8 cellular contexts compared by ENCODE assay signal in the genomic region with DNA sequence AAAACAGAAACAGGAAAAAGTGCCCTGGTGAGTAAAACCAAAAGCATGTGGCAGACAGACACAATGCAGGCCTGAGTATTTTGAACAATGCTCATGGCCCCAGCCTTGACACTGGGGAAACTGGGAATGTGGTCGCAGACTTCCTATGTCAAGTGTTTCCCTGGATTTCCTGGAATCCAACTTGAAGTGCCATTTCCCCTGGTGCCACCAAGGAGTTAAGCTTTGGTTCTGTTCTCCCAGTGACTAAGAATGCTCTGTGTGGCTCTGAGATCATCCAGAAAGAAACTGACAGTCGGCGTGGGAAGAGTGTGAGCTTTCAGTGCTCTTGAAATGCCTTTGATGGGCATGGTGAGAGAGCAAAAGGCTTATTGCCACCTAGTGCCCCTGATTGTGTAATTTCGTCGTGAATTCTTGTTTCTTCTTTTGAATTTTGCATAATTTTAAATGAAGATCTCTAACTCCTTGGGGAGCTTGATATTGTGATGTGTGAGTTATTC.
DNase-seq lines count a peak whose midpoint lies in the region; ATAC-seq and TF ChIP-seq lines count a peak whose summit lies in the region.

No MANE protein-coding gene starts in this region.

- H3K27ac ChIP-seq in colonic mucosa, result peak overlapping the region; percentile 28
- H3K27ac ChIP-seq in muscle layer of duodenum (ENCODE audit: low read length), result peak overlapping the region; percentile 87
- peak overlapping the region; percentile 87 for H3K27ac ChIP-seq in temporal lobe (ENCODE audit: low read depth, low read length)

- H3K27me3 ChIP-seq in colonic mucosa, result no peaks in the 10 kb centered on the region
- no peaks in the 10 kb centered on the region for H3K27me3 ChIP-seq in muscle layer of duodenum (ENCODE audit: low read depth, low read length)

- H3K4me3 ChIP-seq in colonic mucosa (no peak overlapping the region), muscle layer of duodenum (ENCODE audit: low read depth in 1 of 2, low read length in 2 of 2) (no peak overlapping the region)

- H3K4me1 ChIP-seq in colonic mucosa, result no peaks in the 10 kb centered on the region
- H3K4me1 ChIP-seq in muscle layer of duodenum (ENCODE audit: control insufficient read depth in 1 of 2, insufficient read depth in 2 of 2, low read length in 2 of 2), result peaks cover 20 to 45% of the 10 kb centered on the region in 2 donors

- DNase-seq in Right ventricle myocardium inferior (ENCODE audit: missing footprints) (no peak), cardiac septum (ENCODE audit: low spot score) (no peak), colonic mucosa (no peak), NCI-H187 treated with DMSO at 0.1 percent for 48 hours (lab: John Stamatoyannopoulos, UW) (no peak), UCSD-AML1 (lab: John Stamatoyannopoulos, UW; ENCODE audit: unreplicated experiment) (no peak), natural killer cell (no peak)

- H3K36me3 ChIP-seq in colonic mucosa (no peaks in the 10 kb centered on the region), muscle layer of duodenum (ENCODE audit: control insufficient read depth in 1 of 2, insufficient read depth in 2 of 2, low read length in 2 of 2) (no peaks in the 10 kb centered on the region)

- no peak overlapping the region for H3K4me3 Mint-ChIP-seq in natural killer cell

- H3K4me1 Mint-ChIP-seq in natural killer cell, result no peaks in the 10 kb centered on the region

- ATAC-seq in Right ventricle myocardium inferior, result peak; percentile 42
- ATAC-seq in natural killer cell, result no peak

- TF ChIP-seq CTCF in colonic mucosa (IDR thresholded peaks at IDR 0.05) (no peak), natural killer cell (IDR thresholded peaks at IDR 0.05) (no peak)

- H3K9me3 ChIP-seq in colonic mucosa (no peaks in the 10 kb centered on the region), muscle layer of duodenum (ENCODE audit: control insufficient read depth in 1 of 2, low read length in 2 of 2) (no peaks in the 10 kb centered on the region)

- intact Hi-C loops in Right ventricle myocardium inferior (cut with DNase I) (loop anchor here (5.0 kb wide), 1 partner anchor 55 kb away; no protein-coding TSS in a partner anchor), cardiac septum (cut with DNase I) (no loop called here), colonic mucosa (cut with DNase I) (no loop called here), natural killer cell (cut with micrococcal nuclease) (no loop called here)

- H3K27ac Mint-ChIP-seq in natural killer cell, result no peak overlapping the region

- no peaks in the 10 kb centered on the region for H3K36me3 Mint-ChIP-seq in natural killer cell

- H3K9me3 Mint-ChIP-seq in natural killer cell, result no peaks in the 10 kb centered on the region

- no peak overlapping the region for H3K9ac ChIP-seq in colonic mucosa (ENCODE audit: low read depth in 2 of 2, low read length in 2 of 2)

- peaks cover 6% of the 10 kb centered on the region in 2 donors for H3K27me3 Mint-ChIP-seq in natural killer cell (ENCODE audit: low read depth in 2 of 2)

Comparison
In these comparisons a context has a peak if more than half of its experiments do, and no peak if none do; other contexts are left out.
1. H3K27ac ChIP-seq: peak in every context shown above with its lines; median percentile 87 in muscle layer of duodenum; 87 in temporal lobe; 28 in colonic mucosa.